ENCODE assay signal across 20 cellular contexts in the genomic region with DNA sequence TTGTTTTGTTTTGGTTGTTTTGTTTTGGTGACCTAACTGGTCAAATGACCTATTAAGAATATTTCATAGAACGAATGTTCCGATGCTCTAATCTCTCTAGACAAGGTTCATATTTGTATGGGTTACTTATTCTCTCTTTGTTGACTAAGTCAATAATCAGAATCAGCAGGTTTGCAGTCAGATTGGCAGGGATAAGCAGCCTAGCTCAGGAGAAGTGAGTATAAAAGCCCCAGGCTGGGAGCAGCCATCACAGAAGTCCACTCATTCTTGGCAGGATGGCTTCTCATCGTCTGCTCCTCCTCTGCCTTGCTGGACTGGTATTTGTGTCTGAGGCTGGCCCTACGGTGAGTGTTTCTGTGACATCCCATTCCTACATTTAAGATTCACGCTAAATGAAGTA. TPM values are rescaled to one million over a fixed set of nuclear protein-coding genes. Genes with fewer than 3 reads are reported as not detected.
DNase-seq lines count a peak whose midpoint lies in the region; ATAC-seq, FAIRE-seq and TF ChIP-seq lines count a peak whose summit lies in the region.
"Had no signal": no experiment of that assay in that cellular context is flagged by ENCODE, and none has a peak within 500 bp of the region (broad histone marks: within the 10 kb centered on the region; RNA-seq: fewer than 3 reads in every experiment).

A gene (plus strand): TSS at position 250 of the 400 bp plus-strand sequence. CDS start 26 bp downstream, at position 276.

- H3K9me3 ChIP-seq in Caco-2 (no peaks in the 10 kb centered on the region), body of pancreas (no peaks in the 10 kb centered on the region), HepG2 (ENCODE audit: low read length) (no peaks in the 10 kb centered on the region)

- H3K4me1 Mint-ChIP-seq in Caco-2 (ENCODE audit: low read depth, unreplicated experiment) = peaks cover 9% of the 10 kb centered on the region
- H3K4me1 Mint-ChIP-seq in osteocyte (ENCODE audit: unreplicated experiment) = peaks cover 15% of the 10 kb centered on the region
- no peaks in the 10 kb centered on the region for H3K4me1 Mint-ChIP-seq in activated naive CD8-positive, alpha-beta T cell treated with anti-CD3 and anti-CD28 coated beads, Interleukin-2, amount 50 U/mL, for 24 hours
- H3K4me1 Mint-ChIP-seq: CD14-positive monocyte had no signal

- H3K9me3 Mint-ChIP-seq in Caco-2 (ENCODE audit: unreplicated experiment) = no peaks in the 10 kb centered on the region
- H3K9me3 Mint-ChIP-seq in osteocyte (ENCODE audit: unreplicated experiment) = peaks cover 13% of the 10 kb centered on the region
- no peaks in the 10 kb centered on the region for H3K9me3 Mint-ChIP-seq in activated naive CD8-positive, alpha-beta T cell treated with anti-CD3 and anti-CD28 coated beads, Interleukin-2, amount 50 U/mL, for 24 hours
- H3K9me3 Mint-ChIP-seq: GM23338 had no signal

- TF ChIP-seq CTCF in Caco-2 (IDR thresholded peaks at IDR 0.05; ENCODE audit: insufficient read depth in 1 of 2, low read depth in 1 of 2, low read length in 1 of 2, severe bottlenecking in 1 of 2, unreplicated experiment in 1 of 2) = no peak
- no peak for TF ChIP-seq CTCF in body of pancreas (IDR thresholded peaks at IDR 0.05)
- TF ChIP-seq CTCF in HepG2 (CRISPR knock-in tag; IDR thresholded peaks at IDR 0.05) = no peak
- TF ChIP-seq CTCF in osteocyte (IDR thresholded peaks at IDR 0.05) = no peak

- in situ Hi-C loops in HepG2 (cut with HindIII; ENCODE audit: extremely low pct_ligation_motif_present, low pct_unique_long_range_greater_than_20kb) = no loop called here

- peak within 1 kb of the TSS; percentile 77 for H3K4me2 ChIP-seq in HepG2 (ENCODE audit: low read depth, low read length)
- H3K4me2 ChIP-seq: GM23338 had no signal

- peak within 1 kb of the TSS; percentile 48 for H3K27ac Mint-ChIP-seq in Caco-2 (ENCODE audit: unreplicated experiment)
- H3K27ac Mint-ChIP-seq in osteocyte (ENCODE audit: unreplicated experiment) = no peak within 1 kb of the TSS
- H3K27ac Mint-ChIP-seq in activated naive CD8-positive, alpha-beta T cell treated with anti-CD3 and anti-CD28 coated beads, Interleukin-2, amount 50 U/mL, for 24 hours = no peak within 1 kb of the TSS
- H3K27ac Mint-ChIP-seq: CD14-positive monocyte, GM23338 had no signal

- H2AFZ ChIP-seq in HepG2 (ENCODE audit: low read length) = no peak within 1 kb of the TSS
- H2AFZ ChIP-seq: GM23338 had no signal

- no peaks in the 10 kb centered on the region for H3K36me3 ChIP-seq in Caco-2 (ENCODE audit: control insufficient read depth, insufficient read depth, low read length)
- no peaks in the 10 kb centered on the region for H3K36me3 ChIP-seq in body of pancreas (replicated peaks in 1 of 2; ENCODE audit: insufficient read depth in 1 of 2, low read depth in 2 of 2)
- peaks cover 2 to 24% of the 10 kb centered on the region in 2 experiments; a peak in 2 of 5 replicates for H3K36me3 ChIP-seq in HepG2 (replicated peaks in 1 of 2; ENCODE audit: control insufficient read depth in 1 of 2, insufficient read depth in 2 of 2, low read length in 2 of 2)

- no peak within 1 kb of the TSS; the same call in 1 of the 2 replicates for H3K4me3 ChIP-seq in Caco-2 (ENCODE audit: low read depth, low read length)
- no peak within 1 kb of the TSS for H3K4me3 ChIP-seq in body of pancreas
- peak within 1 kb of the TSS; percentile 50 to 64 (median 59) for H3K4me3 ChIP-seq in HepG2 (replicated peaks in 1 of 3; ENCODE audit: insufficient read depth in 1 of 3, low read depth in 2 of 3, low read length in 3 of 3)
- H3K4me3 ChIP-seq: GM12878, GM23338, K562 had no signal

- TF ChIP-seq EP300 in HepG2 (IDR thresholded peaks at IDR 0.05; ENCODE audit: low read depth in 2 of 2, low read length in 2 of 2) = peak in 1 of 2 experiments; percentile 82; a peak in 2 of 4 replicates
- peak; percentile 53; the same call in 1 of the 2 replicates for TF ChIP-seq EP300 in HepG2 (CRISPR knock-in tag; IDR thresholded peaks at IDR 0.05; ENCODE audit: borderline replicate concordance)

- H4K20me1 ChIP-seq in HepG2 (ENCODE audit: insufficient read depth, low read length) = no peaks in the 10 kb centered on the region

- BruUV-seq in Caco-2 (replicated peaks; lab: Mats Ljungman, UMichigan) (no TSS peak), HepG2 (replicated peaks; lab: Mats Ljungman, UMichigan) (no TSS peak)

- H3K4me1 ChIP-seq in Caco-2 (peaks cover 32% of the 10 kb centered on the region), body of pancreas (peaks cover 15% of the 10 kb centered on the region), HepG2 (ENCODE audit: insufficient read depth, low read length) (peaks cover 99% of the 10 kb centered on the region)

- H3K36me3 Mint-ChIP-seq in Caco-2 (ENCODE audit: insufficient read depth, unreplicated experiment) = peaks cover 30% of the 10 kb centered on the region
- no peaks in the 10 kb centered on the region for H3K36me3 Mint-ChIP-seq in osteocyte (ENCODE audit: unreplicated experiment)
- H3K36me3 Mint-ChIP-seq in activated naive CD8-positive, alpha-beta T cell treated with anti-CD3 and anti-CD28 coated beads, Interleukin-2, amount 50 U/mL, for 24 hours (ENCODE audit: low read depth) = no peaks in the 10 kb centered on the region
- H3K36me3 Mint-ChIP-seq: CD14-positive monocyte had no signal

- TF ChIP-seq POLR2A in body of pancreas (IDR thresholded peaks at IDR 0.05) = peak in 1 of 3 donors; percentile 36
- peak; percentile 98 to 99 for TF ChIP-seq POLR2A in HepG2 (IDR thresholded peaks at IDR 0.05; ENCODE audit: insufficient read depth in 1 of 2, low read depth in 2 of 2, low read length in 2 of 2)

- POLR2A ChIA-PET in Caco-2 (lab: Charles Lee) = no interaction called here
- POLR2A ChIA-PET in HepG2 (lab: Yijun Ruan, JAX) = interaction anchor here (0.6 to 2.2 kb wide), 18 partner anchors 9 to 491 kb away, joined by 3 to 19 read pairs (median 4); a partner anchor contains a TSS

- WGBS in body of pancreas, 2 donors = 26 to 34% methylated on average over 5 of the region's 5 CpGs
- WGBS in HepG2 (ENCODE audit: low lambda C conversion rate) = 2% methylated on average over 5 of the region's 5 CpGs

- H3K9ac ChIP-seq in HepG2 (ENCODE audit: insufficient read depth, low read depth, low read length) = peak within 1 kb of the TSS; percentile 70

- H3K4me3 Mint-ChIP-seq in Caco-2 (ENCODE audit: unreplicated experiment) (peak within 1 kb of the TSS; percentile 50), osteocyte (ENCODE audit: unreplicated experiment) (no peak within 1 kb of the TSS)
- no peak within 1 kb of the TSS for H3K4me3 Mint-ChIP-seq in activated naive CD8-positive, alpha-beta T cell treated with anti-CD3 and anti-CD28 coated beads, Interleukin-2, amount 50 U/mL, for 24 hours
- H3K4me3 Mint-ChIP-seq: CD14-positive monocyte, GM23338 had no signal

- DNase-seq in Caco-2 (peak; percentile 46 to 48), body of pancreas (peak in 2 of 4 donors; percentile 22 to 24), HepG2 (ENCODE audit: low spot score) (peak; percentile 94), osteocyte (ENCODE audit: extremely low spot score, unreplicated experiment) (no peak), NAMALWA (ENCODE audit: low spot score) (no peak), middle frontal gyrus (ENCODE audit: extremely low spot score, low spot score) (no peak), midbrain (lab: John Stamatoyannopoulos, UW) (no peak)
- DNase-seq in activated naive CD8-positive, alpha-beta T cell treated with anti-CD3 and anti-CD28 coated beads, Interleukin-2, amount 50 U/mL, for 24 hours = no peak
- DNase-seq: COR-L47, NCI-H1092, NCI-H446, NCI-H774, RPMI8226 had no signal

- H3K27me3 Mint-ChIP-seq in Caco-2 (ENCODE audit: insufficient read depth, unreplicated experiment) (no peaks in the 10 kb centered on the region), osteocyte (ENCODE audit: unreplicated experiment) (no peaks in the 10 kb centered on the region)
- H3K27me3 Mint-ChIP-seq in activated naive CD8-positive, alpha-beta T cell treated with anti-CD3 and anti-CD28 coated beads, Interleukin-2, amount 50 U/mL, for 24 hours = no peaks in the 10 kb centered on the region

- peaks cover 7% of the 10 kb centered on the region for H3K79me2 ChIP-seq in HepG2 (ENCODE audit: insufficient read depth, low read length)

- FAIRE-seq in HepG2 (lab: Jason Lieb, UNC) = peak; percentile 96
- FAIRE-seq: K562 had no signal

- CTCF ChIA-PET in Caco-2 (lab: Charles Lee) = no interaction called here
- CTCF ChIA-PET in HepG2 (lab: Yijun Ruan, JAX; ENCODE audit: low intra/inter-chr PET ratio, low total read pairs) = interaction anchor here (1.2 kb wide), 1 partner anchor 16 kb away, joined by 3 read pairs; no protein-coding TSS in a partner anchor

- H3K27me3 ChIP-seq in Caco-2 (replicated peaks; ENCODE audit: control insufficient read depth, insufficient read depth, low read length) = no peaks in the 10 kb centered on the region
- H3K27me3 ChIP-seq in body of pancreas = no peaks in the 10 kb centered on the region
- no peaks in the 10 kb centered on the region for H3K27me3 ChIP-seq in HepG2 (ENCODE audit: control insufficient read depth in 1 of 2, insufficient read depth in 2 of 2, low read length in 2 of 2)

- peak; percentile 63 for ATAC-seq in body of pancreas
- peak; percentile 90 for ATAC-seq in HepG2
- ATAC-seq in activated naive CD8-positive, alpha-beta T cell treated with anti-CD3 and anti-CD28 coated beads, Interleukin-2, amount 50 U/mL, for 24 hours = no peak
- ATAC-seq: GM12878, GM23338, K562 had no signal

- H3K27ac ChIP-seq in body of pancreas = no peak within 1 kb of the TSS
- H3K27ac ChIP-seq in HepG2 (ENCODE audit: extremely low read length, insufficient read depth, low read length) = peak within 1 kb of the TSS; percentile 64

- no peak for TF ChIP-seq RAD21 in HepG2 (CRISPR knock-in tag; IDR thresholded peaks at IDR 0.05)

- intact Hi-C loops in Caco-2 (cut with micrococcal nuclease; ENCODE audit: unreplicated experiment) = no loop called here
- intact Hi-C loops in body of pancreas (cut with DNase I) = no loop called here
- intact Hi-C loops in HepG2 (cut with micrococcal nuclease; ENCODE audit: unreplicated experiment) = loop anchor here (5.0 to 10.0 kb wide), 2 partner anchors 34 to 93 kb away; a partner anchor contains a TSS

RNA-seq across cellular contexts. Expression of the gene that starts here (rescaled TPM):
- total RNA-seq in Caco-2 (2022) (102 and 139 TPM in 2 replicates), body of pancreas (100 to 1,000 TPM; 145 to 352 TPM), HepG2 (2016; rRNA removed; fragmentation: Illumina TruSeq; extraction: Trizol) (42.2 and 91.3 TPM in 2 replicates), osteocyte (11.2 and 14.8 TPM in 2 replicates)
- total RNA-seq in HepG2 (2016; cell fraction: cytosol; rRNA removed; fragmentation: Illumina TruSeq; extraction: Trizol; ENCODE audit: low read depth) = 32.4 and 39.4 TPM in 2 replicates
- total RNA-seq in HepG2 (2016; cell fraction: insoluble cytoplasmic fraction; rRNA removed; fragmentation: Illumina TruSeq; extraction: Trizol) = 43.7 and 93.2 TPM in 2 replicates
- total RNA-seq in HepG2 (2016; cell fraction: membrane; rRNA removed; fragmentation: Illumina TruSeq; extraction: Trizol) = 21.6 and 22.8 TPM in 2 replicates
- 86.3 and 86.4 TPM in 2 replicates for total RNA-seq in HepG2 (2016; cell fraction: nucleus; rRNA removed; fragmentation: Illumina TruSeq; extraction: Trizol)
- polyA plus RNA-seq in HepG2 (2011; rRNA removed) = 496 and 510 TPM in 2 replicates
- polyA plus RNA-seq in HepG2 (2011; cell fraction: cytosol; rRNA removed) = 553 and 814 TPM in 2 replicates
- 104 and 171 TPM in 2 replicates for polyA plus RNA-seq in HepG2 (2011; cell fraction: nucleus; rRNA removed)
- polyA plus RNA-seq in HepG2 (2012) = 275 and 517 TPM in 2 replicates
- polyA plus RNA-seq in HepG2 (2016; cell fraction: cytosol; fragmentation: Illumina TruSeq; extraction: Trizol; ENCODE audit: low read depth) = 43.9 and 49.7 TPM in 2 replicates
- polyA plus RNA-seq in HepG2 (2016; cell fraction: insoluble cytoplasmic fraction; fragmentation: Illumina TruSeq; extraction: Trizol; ENCODE audit: low read depth) = 60.6 and 70.2 TPM in 2 replicates
- polyA plus RNA-seq in HepG2 (2016; cell fraction: membrane; fragmentation: Illumina TruSeq; extraction: Trizol; ENCODE audit: low read depth) = 22.7 and 27.7 TPM in 2 replicates
- 195 and 215 TPM in 2 replicates for polyA plus RNA-seq in HepG2 (2016; cell fraction: nucleus; fragmentation: Illumina TruSeq; extraction: Trizol; ENCODE audit: insufficient read depth, low read depth)
- 563 TPM in 1 of 2 replicates, not detected in the other for polyA minus RNA-seq in HepG2 (2011; rRNA and poly(A)+ RNA removed; ENCODE audit: low replicate concordance)
- polyA minus RNA-seq in HepG2 (2011; cell fraction: cytosol; rRNA and poly(A)+ RNA removed) = 185 and 329 TPM in 2 replicates
- polyA minus RNA-seq in HepG2 (2011; cell fraction: nucleus; rRNA and poly(A)+ RNA removed) = 160 and 198 TPM in 2 replicates
- total RNA-seq: A673, GM23338, HT1080, M059J had no signal
- polyA plus RNA-seq: CD14-positive monocyte, GM23338 had no signal

Comparison
In these comparisons a context has a peak if more than half of its experiments do, and no peak if none do; other contexts are left out.
1. DNase-seq: peak in Caco-2 (2 of 2) and HepG2 (single experiment); none in osteocyte (single experiment), NAMALWA (single experiment), middle frontal gyrus (single experiment), midbrain (single experiment) and activated naive CD8-positive, alpha-beta T cell treated with anti-CD3 and anti-CD28 coated beads, Interleukin-2, amount 50 U/mL, for 24 hours (single experiment).
2. H3K4me3 ChIP-seq: peak in HepG2 (3 of 3); none in Caco-2 (single experiment) and body of pancreas (0 of 2).